ENCODE assay signal across 8 cellular contexts in genomic region chr22:31347251-31348008, GRCh38. TPM values are rescaled to one million over a fixed set of nuclear protein-coding genes. Genes with fewer than 3 reads are reported as not detected.
DNase-seq lines count a peak whose midpoint lies in the region; ATAC-seq and TF ChIP-seq lines count a peak whose summit lies in the region.

No MANE protein-coding gene starts in this region.

- H3K9ac ChIP-seq in HUES48 (ENCODE audit: low read depth, low read length) = peak overlapping the region; percentile 91
- H3K9ac ChIP-seq in fibroblast of lung (ENCODE audit: insufficient read depth, low read length) = peak overlapping the region; percentile 48

- H3K4me3 ChIP-seq in HUES48 (ENCODE audit: low read depth, low read length) (peak overlapping the region; percentile 84), Peyer's patch (peak overlapping the region; percentile 49 to 82 (median 78)), fibroblast of lung (replicated peaks in 1 of 4; ENCODE audit: control extremely low read depth in 1 of 4, insufficient read depth in 1 of 4, low read depth in 3 of 4, low read length in 4 of 4) (peak overlapping the region; percentile 40 to 69 (median 60))

- H3K79me2 ChIP-seq in fibroblast of lung (ENCODE audit: control insufficient read depth, insufficient read depth, low read length) = no peaks in the 10 kb centered on the region

- H4K20me1 ChIP-seq in fibroblast of lung (ENCODE audit: control insufficient read depth, extremely low read depth, insufficient read depth, low read length) = no peaks in the 10 kb centered on the region

- peak; percentile 30 for ATAC-seq in activated T-helper 17 cell treated with anti-CD3 and anti-CD28 coated beads, Interleukin-2, amount 50 U/mL, for 72 hours (replicated peaks)
- peak; percentile 34 to 49 for ATAC-seq in naive B cell (ENCODE audit: low read depth in 2 of 2)

- H3K27ac ChIP-seq in HUES48 (ENCODE audit: low read depth, low read length) (peak overlapping the region; percentile 98), Peyer's patch (peak overlapping the region; percentile 79 to 94 (median 88)), fibroblast of lung (ENCODE audit: insufficient read depth, low read length) (peak overlapping the region; percentile 17)

- no peaks in the 10 kb centered on the region for H3K9me3 Mint-ChIP-seq in activated T-helper 17 cell treated with anti-CD3 and anti-CD28 coated beads, Interleukin-2, amount 50 U/mL, for 72 hours
- H3K9me3 Mint-ChIP-seq in naive B cell = no peaks in the 10 kb centered on the region
- no peaks in the 10 kb centered on the region for H3K9me3 Mint-ChIP-seq in stimulated activated naive CD8-positive, alpha-beta T cell treated with anti-CD3 and anti-CD28 coated beads, Interleukin-15, Interleukin-2, amounts not matched to agents 100 ng/mL and 50 ng/mL, for 24 hours

- peak in 1 of 2 donors; percentile 25 for TF ChIP-seq POLR2A in Peyer's patch (IDR thresholded peaks at IDR 0.05)

- H3K4me1 ChIP-seq in HUES48 (ENCODE audit: control insufficient read depth, insufficient read depth, low read length) (peaks cover 28% of the 10 kb centered on the region), Peyer's patch (peaks cover under 1 to 39% (median 24%) of the 10 kb centered on the region in 4 donors), fibroblast of lung (ENCODE audit: control insufficient read depth, extremely low read depth, insufficient read depth, low read length) (peaks cover 15% of the 10 kb centered on the region)

- TF ChIP-seq CTCF in Peyer's patch (IDR thresholded peaks at IDR 0.05) (no peak), fibroblast of lung (conservative IDR thresholded peaks at IDR 0.05 in 1 of 2, IDR thresholded peaks at IDR 0.05 in 1 of 2; ENCODE audit: low read depth in 1 of 2, low read length in 2 of 2) (no peak)

- H3K27me3 ChIP-seq in HUES48 (ENCODE audit: control insufficient read depth, insufficient read depth, low read length) = no peaks in the 10 kb centered on the region
- H3K27me3 ChIP-seq in Peyer's patch = no peaks in the 10 kb centered on the region
- H3K27me3 ChIP-seq in fibroblast of lung (ENCODE audit: control insufficient read depth, insufficient read depth, low read length) = peaks cover 3% of the 10 kb centered on the region

- DNase-seq in D341Med (ENCODE audit: low spot score) (peak; percentile 88), Peyer's patch (peak; percentile 69 to 78 (median 77)), fibroblast of lung (ENCODE audit: low read depth in 2 of 2) (peak; percentile 73 to 76), naive B cell (peak; percentile 71), A172 (ENCODE audit: low spot score) (no peak)

- peak overlapping the region; percentile 43 for H3K27ac Mint-ChIP-seq in activated T-helper 17 cell treated with anti-CD3 and anti-CD28 coated beads, Interleukin-2, amount 50 U/mL, for 72 hours
- H3K27ac Mint-ChIP-seq in naive B cell = peak overlapping the region; percentile 53 to 93 (median 86)
- peak overlapping the region; percentile 81 for H3K27ac Mint-ChIP-seq in stimulated activated naive CD8-positive, alpha-beta T cell treated with anti-CD3 and anti-CD28 coated beads, Interleukin-15, Interleukin-2, amounts not matched to agents 100 ng/mL and 50 ng/mL, for 24 hours

- peak overlapping the region; percentile 87 for H3K4me2 ChIP-seq in fibroblast of lung (ENCODE audit: extremely low read depth, insufficient read depth, low read length)

- H3K27me3 Mint-ChIP-seq in activated T-helper 17 cell treated with anti-CD3 and anti-CD28 coated beads, Interleukin-2, amount 50 U/mL, for 72 hours = no peaks in the 10 kb centered on the region
- H3K27me3 Mint-ChIP-seq in naive B cell = no peaks in the 10 kb centered on the region
- H3K27me3 Mint-ChIP-seq in stimulated activated naive CD8-positive, alpha-beta T cell treated with anti-CD3 and anti-CD28 coated beads, Interleukin-15, Interleukin-2, amounts not matched to agents 100 ng/mL and 50 ng/mL, for 24 hours = no peaks in the 10 kb centered on the region

- peak overlapping the region; percentile 92 for H3K4me3 Mint-ChIP-seq in activated T-helper 17 cell treated with anti-CD3 and anti-CD28 coated beads, Interleukin-2, amount 50 U/mL, for 72 hours
- peak overlapping the region; percentile 84 to 93 (median 89) for H3K4me3 Mint-ChIP-seq in naive B cell
- H3K4me3 Mint-ChIP-seq in stimulated activated naive CD8-positive, alpha-beta T cell treated with anti-CD3 and anti-CD28 coated beads, Interleukin-15, Interleukin-2, amounts not matched to agents 100 ng/mL and 50 ng/mL, for 24 hours = peak overlapping the region; percentile 86

- H3K36me3 Mint-ChIP-seq in activated T-helper 17 cell treated with anti-CD3 and anti-CD28 coated beads, Interleukin-2, amount 50 U/mL, for 72 hours (ENCODE audit: low read depth) = peaks cover 29% of the 10 kb centered on the region
- no peaks in the 10 kb centered on the region for H3K36me3 Mint-ChIP-seq in naive B cell
- peaks cover 26% of the 10 kb centered on the region for H3K36me3 Mint-ChIP-seq in stimulated activated naive CD8-positive, alpha-beta T cell treated with anti-CD3 and anti-CD28 coated beads, Interleukin-15, Interleukin-2, amounts not matched to agents 100 ng/mL and 50 ng/mL, for 24 hours (ENCODE audit: low read depth)

- H2AFZ ChIP-seq in fibroblast of lung (ENCODE audit: low read length) = peak overlapping the region; percentile 33

- H3K9me3 ChIP-seq in HUES48 (ENCODE audit: control insufficient read depth, insufficient read depth, low read length) (no peaks in the 10 kb centered on the region), Peyer's patch (no peaks in the 10 kb centered on the region), fibroblast of lung (ENCODE audit: control insufficient read depth, insufficient read depth, low read depth, low read length) (no peaks in the 10 kb centered on the region)

- H3K36me3 ChIP-seq in HUES48 (ENCODE audit: control insufficient read depth, insufficient read depth, low read length) (peaks cover 13% of the 10 kb centered on the region), Peyer's patch (no peaks in the 10 kb centered on the region), fibroblast of lung (ENCODE audit: control insufficient read depth, insufficient read depth, low read length) (peaks cover 8% of the 10 kb centered on the region)

- peaks cover 5% of the 10 kb centered on the region for H3K4me1 Mint-ChIP-seq in activated T-helper 17 cell treated with anti-CD3 and anti-CD28 coated beads, Interleukin-2, amount 50 U/mL, for 72 hours
- peaks cover 30 to 41% (median 40%) of the 10 kb centered on the region in 3 donors for H3K4me1 Mint-ChIP-seq in naive B cell
- peaks cover 31% of the 10 kb centered on the region for H3K4me1 Mint-ChIP-seq in stimulated activated naive CD8-positive, alpha-beta T cell treated with anti-CD3 and anti-CD28 coated beads, Interleukin-15, Interleukin-2, amounts not matched to agents 100 ng/mL and 50 ng/mL, for 24 hours (ENCODE audit: low read depth)

RNA-seq across cellular contexts. Expression of gene PATZ1, which starts 1.3 kb away (rescaled TPM):
- total RNA-seq in Peyer's patch (10 to 100 TPM; 12.4 to 28.3 (median 21.2) TPM), fibroblast of lung (14.4 and 15.9 TPM in 2 replicates)
- 10 to 100 TPM; 16.9 to 28.3 TPM for total RNA-seq in activated T-helper 17 cell treated with anti-CD3 and anti-CD28 coated beads, Interleukin-2, amount 50 U/mL, for 72 hours
- polyA plus RNA-seq in fibroblast of lung (6.1 and 6.7 TPM in 2 replicates), naive B cell (ENCODE audit: low read depth in 6 of 6) (10 to 100 TPM; 13.3 to 24.9 (median 15.1) TPM)
- 9.2 and 11.5 TPM in 2 replicates for polyA plus RNA-seq in fibroblast of lung (2012)
- 18.4 and 23.1 TPM in 2 replicates for polyA minus RNA-seq in fibroblast of lung (ENCODE audit: low replicate concordance)
- 1.1 and 3.0 TPM in 2 replicates for total RNA-seq in A172 (2014; rRNA removed; shearing (Covaris generic))

RNA-seq across cellular contexts. Expression of gene DRG1, which starts 52.0 kb away (rescaled TPM):
- 10 to 100 TPM; 31.3 to 84.2 (median 33.2) TPM for total RNA-seq in Peyer's patch
- total RNA-seq in activated T-helper 17 cell treated with anti-CD3 and anti-CD28 coated beads, Interleukin-2, amount 50 U/mL, for 72 hours = 10 to 100 TPM; 97.4 to 99.4 TPM
- 73.2 and 78.8 TPM in 2 replicates for total RNA-seq in fibroblast of lung
- polyA plus RNA-seq in fibroblast of lung = 76.4 and 91.9 TPM in 2 replicates
- polyA plus RNA-seq in fibroblast of lung (2012) = 58.2 and 61.0 TPM in 2 replicates
- 29.3 and 34.1 TPM in 2 replicates for polyA minus RNA-seq in fibroblast of lung (ENCODE audit: low replicate concordance)
- polyA plus RNA-seq in naive B cell (ENCODE audit: low read depth in 6 of 6) = 100 to 1,000 TPM in 4 of 6 donors, 10 to 100 TPM in 2; 91.4 to 118 (median 110) TPM
- 66.1 and 70.2 TPM in 2 replicates for total RNA-seq in A172 (2014; rRNA removed; shearing (Covaris generic))

RNA-seq across cellular contexts. Expression of gene PIK3IP1, which starts 55.1 kb away (rescaled TPM):
- total RNA-seq in Peyer's patch = 10 to 100 TPM; 23.7 to 60.2 (median 30.7) TPM
- total RNA-seq in activated T-helper 17 cell treated with anti-CD3 and anti-CD28 coated beads, Interleukin-2, amount 50 U/mL, for 72 hours = 10 to 100 TPM; 11.0 to 24.1 TPM
- 32.4 and 81.6 TPM in 2 replicates for total RNA-seq in fibroblast of lung
- 18.1 and 32.1 TPM in 2 replicates for polyA plus RNA-seq in fibroblast of lung
- 15.5 and 25.4 TPM in 2 replicates for polyA plus RNA-seq in fibroblast of lung (2012)
- 6.7 and 11.5 TPM in 2 replicates for polyA minus RNA-seq in fibroblast of lung (ENCODE audit: low replicate concordance)
- polyA plus RNA-seq in naive B cell (ENCODE audit: low read depth in 6 of 6) = 100 to 1,000 TPM; 107 to 235 (median 181) TPM
- 2.7 and 6.8 TPM in 2 replicates for total RNA-seq in A172 (2014; rRNA removed; shearing (Covaris generic))

Comparison
In these comparisons a context has a peak if more than half of its experiments do, and no peak if none do; other contexts are left out.
1. H3K27ac ChIP-seq: peak in every context shown above with its lines; median percentile 98 in HUES48; 88 in Peyer's patch; 17 in fibroblast of lung.